Comparison of ENCODE assay signal across 8 cellular contexts in the genomic region with DNA sequence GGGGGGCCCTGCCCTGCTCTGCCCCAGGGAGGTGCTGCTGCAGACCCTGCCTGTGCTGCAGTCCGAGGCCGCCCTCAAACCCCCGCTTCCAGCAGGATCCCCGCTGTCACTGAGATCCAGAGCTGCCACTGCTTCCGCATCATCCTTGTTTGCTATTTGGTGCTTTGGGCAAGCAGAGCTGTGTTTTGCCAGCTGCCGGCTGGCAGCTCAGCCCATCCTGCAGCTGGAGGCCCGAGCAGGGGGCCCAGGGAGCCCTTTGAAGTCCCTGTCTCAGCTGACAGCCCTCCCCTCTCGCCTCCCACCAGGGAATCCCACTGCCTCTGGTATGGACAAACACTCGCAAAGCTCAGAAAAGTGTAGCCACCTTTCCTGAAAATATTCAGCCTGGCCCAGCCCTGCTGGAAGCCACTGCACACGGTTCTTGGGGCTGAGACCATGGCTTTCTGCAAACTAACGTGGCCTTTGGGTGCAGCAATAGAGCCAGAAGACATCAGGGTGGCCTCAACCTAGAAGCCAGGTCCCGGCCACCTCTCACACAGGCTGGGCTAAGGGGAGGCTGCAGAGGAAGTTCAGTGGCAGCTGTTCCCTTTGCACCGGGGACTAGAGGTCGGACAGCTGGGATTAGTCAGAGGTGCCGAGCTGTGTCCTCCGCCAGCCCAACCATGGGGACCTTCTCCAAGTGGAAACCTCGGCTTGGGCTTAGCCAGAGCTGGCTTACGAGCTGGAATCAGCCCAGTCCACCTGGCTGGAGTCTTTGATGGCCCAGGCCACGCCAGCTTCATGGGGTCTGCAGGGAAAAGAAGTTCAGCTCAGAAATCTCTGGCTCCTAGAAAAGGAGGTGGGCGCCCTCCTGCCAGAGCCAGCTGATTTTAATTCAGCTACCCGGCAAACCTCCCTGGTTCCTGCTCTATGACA.
DNase-seq lines count a peak whose midpoint lies in the region; ATAC-seq, FAIRE-seq and TF ChIP-seq lines count a peak whose summit lies in the region.

No MANE protein-coding gene starts in this region.

- in situ Hi-C loops in gastrocnemius medialis (cut with MboI; ENCODE audit: low sequenced_read_pairs in 4 of 4) = no loop called here

- peak; percentile 39 for FAIRE-seq in RCC 7860 (lab: Jason Lieb, UNC)

- intact Hi-C loops in Right ventricle myocardium superior (cut with DNase I) = no loop called here
- intact Hi-C loops in gastrocnemius medialis (cut with DNase I; ENCODE audit: low total_unique reads) = no loop called here

- peak; percentile 39 for DNase-seq in HCEC 1CT
- DNase-seq in RCC 7860 (ENCODE audit: low spot score) = peak; percentile 18
- DNase-seq in Right ventricle myocardium superior = peak; percentile 70
- DNase-seq in gastrocnemius medialis = peak; percentile 58 to 78
- no peak for DNase-seq in COLO829 (ENCODE audit: low spot score)
- no peak for DNase-seq in HPDE6-E6E7 (ENCODE audit: extremely low spot score)

- no peak overlapping the region for H3K4me3 ChIP-seq in gastrocnemius medialis

- H3K9me3 ChIP-seq in gastrocnemius medialis = no peaks in the 10 kb centered on the region

- no peak for TF ChIP-seq CTCF in gastrocnemius medialis (IDR thresholded peaks at IDR 0.05 in 4 of 5, conservative IDR thresholded peaks at IDR 0.05 in 1 of 5)

- no peaks in the 10 kb centered on the region for H3K36me3 ChIP-seq in gastrocnemius medialis

- H3K4me1 ChIP-seq in gastrocnemius medialis = peaks cover 25 to 31% of the 10 kb centered on the region in 2 donors

- H3K27ac ChIP-seq in gastrocnemius medialis = peak overlapping the region; percentile 64 to 81 (median 72)

- TF ChIP-seq POLR2A in gastrocnemius medialis (IDR thresholded peaks at IDR 0.05) = no peak

- no peaks in the 10 kb centered on the region for H3K27me3 ChIP-seq in gastrocnemius medialis

- ATAC-seq in Right ventricle myocardium superior (ENCODE audit: poor library complexity) = peak; percentile 66
- ATAC-seq in gastrocnemius medialis = peak; percentile 83 to 91
- ATAC-seq in HG03025 (IDR thresholded peaks at IDR 0.05; ENCODE audit: low FRiP score, unreplicated experiment) = no peak
- ATAC-seq in HG03135 (IDR thresholded peaks at IDR 0.05; ENCODE audit: unreplicated experiment) = no peak

Comparison
In these comparisons a context has a peak if more than half of its experiments do, and no peak if none do; other contexts are left out.
1. DNase-seq: peak in HCEC 1CT (single experiment), RCC 7860 (single experiment), Right ventricle myocardium superior (single experiment) and gastrocnemius medialis (2 of 2); none in COLO829 (single experiment) and HPDE6-E6E7 (single experiment).
2. ATAC-seq: peak in Right ventricle myocardium superior (single experiment) and gastrocnemius medialis (2 of 2); none in HG03025 (single experiment) and HG03135 (single experiment).